In genomic region chr1:36396359-36396758, GRCh38 we compare ENCODE assay signal across 9 cellular contexts. TPM values are rescaled to one million over a fixed set of nuclear protein-coding genes. Genes with fewer than 3 reads are reported as not detected.
DNase-seq lines count a peak whose midpoint lies in the region; ATAC-seq, FAIRE-seq and TF ChIP-seq lines count a peak whose summit lies in the region.
"Had no signal": no experiment of that assay in that cellular context is flagged by ENCODE, and none has a peak within 500 bp of the region (broad histone marks: within the 10 kb centered on the region; RNA-seq: fewer than 3 reads in every experiment).

No MANE protein-coding gene starts in this region.

- H3K36me3 ChIP-seq in breast epithelium (no peaks in the 10 kb centered on the region), tibial artery (peaks cover 9 to 28% (median 27%) of the 10 kb centered on the region in 3 donors)

- H3K27ac Mint-ChIP-seq in MCF 10A (ENCODE audit: low read depth, unreplicated experiment) (peak overlapping the region; percentile 39), memory B cell (peak overlapping the region; percentile 96)
- H3K27ac Mint-ChIP-seq in activated CD4-positive, alpha-beta memory T cell treated with anti-CD3 and anti-CD28 coated beads, Interleukin-2, amount 10 ng/mL, durations not matched to agents 7 days and 5 days = peak overlapping the region; percentile 47

- POLR2A ChIA-PET in MCF 10A (lab: Yijun Ruan, JAX) = interaction anchor here (1.0 to 6.3 kb wide), 6 partner anchors 10 to 172 kb away, joined by 3 to 148 read pairs (median 4); partner anchors contain the start of genes STK40 and THRAP3
- POLR2A ChIA-PET in activated CD4-positive, alpha-beta memory T cell treated with anti-CD3 and anti-CD28 coated beads, Interleukin-2, amount 10 ng/mL, durations not matched to agents 7 days and 5 days (lab: Charles Lee) = interaction anchor here (1.0 to 7.2 kb wide), 6 partner anchors 10 to 290 kb away, joined by 3 to 162 read pairs (median 6); partner anchors contain the start of genes STK40 and THRAP3

- H3K27me3 ChIP-seq in breast epithelium (no peaks in the 10 kb centered on the region), tibial artery (no peaks in the 10 kb centered on the region)

- H3K9me3 Mint-ChIP-seq in MCF 10A (ENCODE audit: unreplicated experiment) = no peaks in the 10 kb centered on the region
- no peaks in the 10 kb centered on the region for H3K9me3 Mint-ChIP-seq in activated CD4-positive, alpha-beta memory T cell treated with anti-CD3 and anti-CD28 coated beads, Interleukin-2, amount 10 ng/mL, durations not matched to agents 7 days and 5 days
- no peaks in the 10 kb centered on the region for H3K9me3 Mint-ChIP-seq in memory B cell

- no peak for FAIRE-seq in D721Med (lab: Jason Lieb, UNC)

- CTCF ChIA-PET in MCF 10A (lab: Yijun Ruan, JAX) = interaction anchor here (0.6 to 2.4 kb wide), 7 partner anchors 8 to 247 kb away, joined by 3 to 10 read pairs (median 7); partner anchors contain the start of genes SH3D21, THRAP3 and TRAPPC3
- CTCF ChIA-PET in activated CD4-positive, alpha-beta memory T cell treated with anti-CD3 and anti-CD28 coated beads, Interleukin-2, amount 10 ng/mL, durations not matched to agents 7 days and 5 days (lab: Charles Lee) = interaction anchor here (0.8 to 3.3 kb wide), 3 partner anchors 10 to 90 kb away, joined by 3 to 10 read pairs (median 4); partner anchors contain the start of gene SH3D21

- TF ChIP-seq CTCF in MCF 10A (IDR thresholded peaks at IDR 0.05; ENCODE audit: unreplicated experiment) (no peak), breast epithelium (IDR thresholded peaks at IDR 0.05) (no peak), tibial artery (IDR thresholded peaks at IDR 0.05) (no peak), D721Med (IDR thresholded peaks at IDR 0.05; ENCODE audit: insufficient read depth, missing control alignments) (no peak)

- peaks cover 7% of the 10 kb centered on the region for H3K4me1 Mint-ChIP-seq in MCF 10A (ENCODE audit: insufficient read depth, unreplicated experiment)
- H3K4me1 Mint-ChIP-seq in activated CD4-positive, alpha-beta memory T cell treated with anti-CD3 and anti-CD28 coated beads, Interleukin-2, amount 10 ng/mL, durations not matched to agents 7 days and 5 days = peaks cover 46% of the 10 kb centered on the region
- H3K4me1 Mint-ChIP-seq in memory B cell = peaks cover 41% of the 10 kb centered on the region

- DNase-seq in MCF 10A (ENCODE audit: unreplicated experiment) (no peak), breast epithelium (ENCODE audit: low spot score in 2 of 2) (no peak), memory B cell (ENCODE audit: low spot score in 2 of 2) (no peak), tibial artery (no peak), C1 segment of cervical spinal cord (lab: John Stamatoyannopoulos, UW) (no peak), D721Med (ENCODE audit: insufficient read length, low spot score) (no peak), NCI-H69 (lab: John Stamatoyannopoulos, UW) (no peak)
- DNase-seq in activated CD4-positive, alpha-beta memory T cell treated with anti-CD3 and anti-CD28 coated beads, Interleukin-2, amount 10 ng/mL, durations not matched to agents 7 days and 5 days = no peak
- DNase-seq: NCI-H774 had no signal

- H3K27me3 Mint-ChIP-seq in MCF 10A (ENCODE audit: insufficient read depth, unreplicated experiment) (no peaks in the 10 kb centered on the region), memory B cell (no peaks in the 10 kb centered on the region)
- no peaks in the 10 kb centered on the region for H3K27me3 Mint-ChIP-seq in activated CD4-positive, alpha-beta memory T cell treated with anti-CD3 and anti-CD28 coated beads, Interleukin-2, amount 10 ng/mL, durations not matched to agents 7 days and 5 days

- no TSS peak for BruUV-seq in MCF 10A (replicated peaks; lab: Mats Ljungman, UMichigan)

- H3K4me1 ChIP-seq in breast epithelium = no peaks in the 10 kb centered on the region
- peaks cover 0 to 22% (median 16%) of the 10 kb centered on the region in 4 donors for H3K4me1 ChIP-seq in tibial artery

- H3K4me3 ChIP-seq in breast epithelium = no peak overlapping the region
- peak overlapping the region in 1 of 2 donors; percentile 78 for H3K4me3 ChIP-seq in tibial artery

- H3K36me3 Mint-ChIP-seq in MCF 10A (ENCODE audit: insufficient read depth, unreplicated experiment) = peaks cover 34% of the 10 kb centered on the region
- H3K36me3 Mint-ChIP-seq in activated CD4-positive, alpha-beta memory T cell treated with anti-CD3 and anti-CD28 coated beads, Interleukin-2, amount 10 ng/mL, durations not matched to agents 7 days and 5 days (ENCODE audit: low read depth) = peaks cover 25% of the 10 kb centered on the region
- H3K36me3 Mint-ChIP-seq in memory B cell = peaks cover 16% of the 10 kb centered on the region

- no peak overlapping the region for H3K27ac ChIP-seq in breast epithelium
- peak overlapping the region; percentile 92 to 96 for H3K27ac ChIP-seq in tibial artery

- H3K4me3 Mint-ChIP-seq in MCF 10A (ENCODE audit: unreplicated experiment) = peak overlapping the region; percentile 90
- H3K4me3 Mint-ChIP-seq in activated CD4-positive, alpha-beta memory T cell treated with anti-CD3 and anti-CD28 coated beads, Interleukin-2, amount 10 ng/mL, durations not matched to agents 7 days and 5 days = peak overlapping the region; percentile 95
- H3K4me3 Mint-ChIP-seq in memory B cell = peak overlapping the region; percentile 97

- H3K9me3 ChIP-seq in breast epithelium = no peaks in the 10 kb centered on the region
- no peaks in the 10 kb centered on the region for H3K9me3 ChIP-seq in tibial artery

- no peak for TF ChIP-seq POLR2A in breast epithelium (IDR thresholded peaks at IDR 0.05)

- ATAC-seq in memory B cell (ENCODE audit: low read depth) = no peak

- intact Hi-C loops in MCF 10A (cut with micrococcal nuclease) (no loop called here), breast epithelium (cut with DNase I; ENCODE audit: low total_unique reads) (loop anchor here (1.0 kb wide), 1 partner anchor 19 kb away; no protein-coding TSS in a partner anchor), tibial artery (cut with DNase I; ENCODE audit: low total_unique reads) (no loop called here)

RNA-seq across cellular contexts. Expression of gene LSM10, which starts 1.3 kb away (rescaled TPM):
- 42.3 and 49.8 TPM in 2 replicates for total RNA-seq in MCF 10A (2022)
- 10 to 100 TPM; 31.8 to 49.5 (median 39.7) TPM for total RNA-seq in breast epithelium
- total RNA-seq in activated CD4-positive, alpha-beta memory T cell treated with anti-CD3 and anti-CD28 coated beads, Interleukin-2, amount 10 ng/mL, durations not matched to agents 7 days and 5 days = 10 to 100 TPM; 41.4 TPM

RNA-seq across cellular contexts. Expression of gene STK40, which starts 10.6 kb away (rescaled TPM):
- total RNA-seq in MCF 10A (2022) (44.0 and 47.4 TPM in 2 replicates), breast epithelium (10 to 100 TPM; 22.5 to 36.0 (median 26.2) TPM)
- 10 to 100 TPM; 75.2 to 76.8 TPM for total RNA-seq in activated CD4-positive, alpha-beta memory T cell treated with anti-CD3 and anti-CD28 coated beads, Interleukin-2, amount 10 ng/mL, durations not matched to agents 7 days and 5 days

RNA-seq across cellular contexts. Expression of gene OSCP1, which starts 53.9 kb away (rescaled TPM):
- total RNA-seq in MCF 10A (2022) = 7.6 and 15.1 TPM in 2 replicates
- 10 to 100 TPM; 12.5 to 19.3 (median 15.1) TPM for total RNA-seq in breast epithelium
- total RNA-seq in activated CD4-positive, alpha-beta memory T cell treated with anti-CD3 and anti-CD28 coated beads, Interleukin-2, amount 10 ng/mL, durations not matched to agents 7 days and 5 days = 1 to 10 TPM; 1.3 to 1.7 TPM

Comparison
In these comparisons a context has a peak if more than half of its experiments do, and no peak if none do; other contexts are left out.
1. H3K27ac Mint-ChIP-seq: peak in every context shown above with its lines; median percentile 96 in memory B cell; 47 in activated CD4-positive, alpha-beta memory T cell treated with anti-CD3 and anti-CD28 coated beads, Interleukin-2, amount 10 ng/mL, durations not matched to agents 7 days and 5 days; 39 in MCF 10A.
2. H3K27ac ChIP-seq: peak in tibial artery (2 of 2); none in breast epithelium (0 of 2).
3. Peak in every context shown above with its lines, with median percentiles within 50 percentile points of each other: H3K4me3 Mint-ChIP-seq.